Comparison of ENCODE assay signal across 7 cellular contexts in genomic region chr15:91142097-91142744, GRCh38. TPM values are rescaled to one million over a fixed set of nuclear protein-coding genes. Genes with fewer than 3 reads are reported as not detected.
DNase-seq lines count a peak whose midpoint lies in the region; TF ChIP-seq lines count a peak whose summit lies in the region.

No MANE protein-coding gene starts in this region.

- H3K36me3 Mint-ChIP-seq in neural crest cell (ENCODE audit: low read depth), result no peaks in the 10 kb centered on the region

- H3K36me3 ChIP-seq in Karpas-422 (ENCODE audit: insufficient read depth, low read length), result no peaks in the 10 kb centered on the region
- no peaks in the 10 kb centered on the region for H3K36me3 ChIP-seq in brain microvascular endothelial cell (replicated peaks)

- no peak overlapping the region for H3K4me3 ChIP-seq in Karpas-422 (ENCODE audit: low read length)
- H3K4me3 ChIP-seq in brain microvascular endothelial cell (ENCODE audit: low read depth, low read length), result no peak overlapping the region

- H3K9me3 ChIP-seq in Karpas-422 (ENCODE audit: low read length), result no peaks in the 10 kb centered on the region

- H3K4me1 Mint-ChIP-seq in neural crest cell, result no peaks in the 10 kb centered on the region

- peaks cover 57% of the 10 kb centered on the region for H3K27me3 Mint-ChIP-seq in neural crest cell (ENCODE audit: low read depth)

- H3K27ac ChIP-seq in Karpas-422 (ENCODE audit: low read length) (no peak overlapping the region), brain microvascular endothelial cell (no peak overlapping the region)

- H3K4me1 ChIP-seq in Karpas-422 (ENCODE audit: low read length), result no peaks in the 10 kb centered on the region

- H3K27me3 ChIP-seq in Karpas-422 (ENCODE audit: low read length) (no peaks in the 10 kb centered on the region), brain microvascular endothelial cell (replicated peaks) (no peaks in the 10 kb centered on the region)

- in situ Hi-C loops in brain microvascular endothelial cell (cut with HindIII; ENCODE audit: low pct_ligation_motif_present, low sequenced_read_pairs), result no loop called here

- H3K9ac ChIP-seq in Karpas-422 (ENCODE audit: low read length), result no peak overlapping the region

- peak; percentile 72 for DNase-seq in Karpas-422
- DNase-seq in brain microvascular endothelial cell, result no peak
- no peak for DNase-seq in neural crest cell (ENCODE audit: low read depth, low spot score)
- DNase-seq in DMS114 treated with DMSO at 0.1 percent for 48 hours (lab: John Stamatoyannopoulos, UW; ENCODE audit: unreplicated experiment), result no peak
- DNase-seq in C1 segment of cervical spinal cord (lab: John Stamatoyannopoulos, UW), result no peak
- no peak for DNase-seq in T1000 (lab: John Stamatoyannopoulos, UW)

- no peak overlapping the region for H3K4me2 ChIP-seq in Karpas-422 (ENCODE audit: low read depth, low read length, poor library complexity, severe bottlenecking)

- H3K27ac Mint-ChIP-seq in neural crest cell (ENCODE audit: unreplicated experiment), result no peak overlapping the region

- H3K4me3 Mint-ChIP-seq in neural crest cell, result no peak overlapping the region

- H3K9me2 ChIP-seq in Karpas-422 (replicated peaks; ENCODE audit: insufficient read depth, low read length), result no peaks in the 10 kb centered on the region

- H4K20me1 ChIP-seq in Karpas-422 (ENCODE audit: insufficient read depth, low read depth, low read length), result no peaks in the 10 kb centered on the region

- no peak overlapping the region for H2AFZ ChIP-seq in Karpas-422 (ENCODE audit: low read length)

- H3K79me2 ChIP-seq in Karpas-422 (ENCODE audit: low read length), result no peaks in the 10 kb centered on the region

- no peaks in the 10 kb centered on the region for H3K9me3 Mint-ChIP-seq in neural crest cell

- TF ChIP-seq CTCF in GM12874 (IDR thresholded peaks at IDR 0.05; ENCODE audit: insufficient read depth, low read depth, low read length), result peak; percentile 35; the same call in 1 of the 2 replicates
- TF ChIP-seq CTCF in brain microvascular endothelial cell (IDR thresholded peaks at IDR 0.05; ENCODE audit: low read depth, low read length, missing control alignments), result peak; percentile 47
- peak; percentile 61 for TF ChIP-seq CTCF in neural crest cell (conservative IDR thresholded peaks at IDR 0.05)

RNA-seq across cellular contexts. Expression of gene SV2B, which starts 42.2 kb away (rescaled TPM):
- 0.11 and 0.26 TPM in 2 replicates for total RNA-seq in Karpas-422 (2014; rRNA removed; shearing (Covaris generic); ENCODE audit: low replicate concordance)
- not detected in 2 replicates for total RNA-seq in neural crest cell
